In the genomic region with DNA sequence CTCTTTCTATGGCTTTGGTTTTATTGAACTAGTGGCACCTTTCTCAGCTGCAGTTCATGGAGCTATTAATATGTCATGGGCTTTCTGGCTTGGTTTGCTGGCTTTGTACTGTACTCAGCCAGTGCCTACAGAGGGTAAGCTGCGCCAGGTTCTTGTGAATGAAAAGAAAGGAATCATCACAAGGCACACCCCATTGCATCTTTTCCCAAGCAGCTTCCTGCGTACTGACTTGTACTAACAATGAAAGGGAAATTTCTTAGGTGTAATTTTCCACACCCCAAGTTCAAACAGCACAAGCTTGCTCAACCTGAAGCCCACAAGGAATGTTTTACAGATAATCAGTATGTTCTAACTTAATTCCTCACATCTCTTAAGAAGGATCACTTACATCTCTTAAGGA, we compare ENCODE assay signal across 18 cellular contexts.
"Had no signal": no experiment of that assay in that cellular context is flagged by ENCODE, and none has a peak within 500 bp of the region (broad histone marks: within the 10 kb centered on the region; RNA-seq: fewer than 3 reads in every experiment).

No MANE protein-coding gene starts in this region.

- H3K27ac ChIP-seq: adrenal gland, parathyroid adenoma had no signal

- H3K4me3 ChIP-seq: adrenal gland had no signal

- H3K36me3 Mint-ChIP-seq: activated naive CD4-positive, alpha-beta T cell treated with anti-CD3 and anti-CD28 coated beads, Interleukin-2, amount 50 U/mL, for 72 hours; immature natural killer cell; naive thymus-derived CD4-positive, alpha-beta T cell; stimulated activated naive B cell treated with anti-CD40 and anti-IgM and Interleukin-4, amounts not matched to agents 10 μg/mL and 1 μg/mL and 100 μg/mL, for 72 hours had no signal

- H3K9me3 Mint-ChIP-seq: activated CD4-positive, alpha-beta T cell treated with anti-CD3 and anti-CD28 coated beads, Interleukin-2, amount 10 ng/mL, durations not matched to agents 7 days and 5 days; activated naive CD4-positive, alpha-beta T cell treated with anti-CD3 and anti-CD28 coated beads, Interleukin-2, amount 50 U/mL, for 72 hours; activated T-helper 1 cell treated with anti-CD3 and anti-CD28 coated beads, Interleukin-12 subunit alpha, Interleukin-12 subunit beta, Interleukin-2, Interleukin-4 antibody, amounts not matched to agents 30 ng/mL and 10 ng/mL and 1 ng/mL, durations not matched to agents 14 hours and 24 hours and 36 hours; immature natural killer cell had no signal

- FAIRE-seq: astrocyte, endothelial cell of umbilical vein, frontal cortex had no signal

- H3K9me3 ChIP-seq: adrenal gland had no signal

- H3K27me3 Mint-ChIP-seq: activated CD4-positive, alpha-beta T cell treated with anti-CD3 and anti-CD28 coated beads, Interleukin-2, amount 10 ng/mL, durations not matched to agents 7 days and 5 days; stimulated activated naive B cell treated with anti-CD40 and anti-IgM and Interleukin-4, amounts not matched to agents 10 μg/mL and 1 μg/mL and 100 μg/mL, for 72 hours had no signal

- H3K9ac ChIP-seq: parathyroid adenoma had no signal

- H3K36me3 ChIP-seq: adrenal gland had no signal

- H3K27ac Mint-ChIP-seq: activated CD4-positive, alpha-beta T cell treated with anti-CD3 and anti-CD28 coated beads, Interleukin-2, amount 10 ng/mL, durations not matched to agents 7 days and 5 days; activated naive CD4-positive, alpha-beta T cell treated with anti-CD3 and anti-CD28 coated beads, Interleukin-2, amount 50 U/mL, for 72 hours; activated T-helper 1 cell treated with anti-CD3 and anti-CD28 coated beads, Interleukin-12 subunit alpha, Interleukin-12 subunit beta, Interleukin-2, Interleukin-4 antibody, amounts not matched to agents 30 ng/mL and 10 ng/mL and 1 ng/mL, durations not matched to agents 14 hours and 24 hours and 36 hours; immature natural killer cell; naive thymus-derived CD4-positive, alpha-beta T cell; stimulated activated naive B cell treated with anti-CD40 and anti-IgM and Interleukin-4, amounts not matched to agents 10 μg/mL and 1 μg/mL and 100 μg/mL, for 72 hours had no signal

- H2AFZ ChIP-seq: parathyroid adenoma had no signal

- H3K4me1 ChIP-seq: adrenal gland, parathyroid adenoma had no signal

- H3K79me2 ChIP-seq: parathyroid adenoma had no signal

- H3K4me3 Mint-ChIP-seq: activated CD4-positive, alpha-beta T cell treated with anti-CD3 and anti-CD28 coated beads, Interleukin-2, amount 10 ng/mL, durations not matched to agents 7 days and 5 days; activated T-helper 1 cell treated with anti-CD3 and anti-CD28 coated beads, Interleukin-12 subunit alpha, Interleukin-12 subunit beta, Interleukin-2, Interleukin-4 antibody, amounts not matched to agents 30 ng/mL and 10 ng/mL and 1 ng/mL, durations not matched to agents 14 hours and 24 hours and 36 hours; immature natural killer cell; naive thymus-derived CD4-positive, alpha-beta T cell; stimulated activated naive B cell treated with anti-CD40 and anti-IgM and Interleukin-4, amounts not matched to agents 10 μg/mL and 1 μg/mL and 100 μg/mL, for 72 hours had no signal

- ATAC-seq: activated naive CD4-positive, alpha-beta T cell treated with anti-CD3 and anti-CD28 coated beads, Interleukin-2, amount 50 U/mL, for 72 hours; naive thymus-derived CD4-positive, alpha-beta T cell; SK-N-SH treated with all-trans-retinoic acid at 6 μM for 48 hours; stimulated activated naive B cell treated with anti-CD40 and anti-IgM and Interleukin-4, amounts not matched to agents 10 μg/mL and 1 μg/mL and 100 μg/mL, for 72 hours had no signal

- H3K27me3 ChIP-seq: adrenal gland had no signal

- DNase-seq: activated CD4-positive, alpha-beta T cell treated with anti-CD3 and anti-CD28 coated beads, Interleukin-2, amount 10 ng/mL, durations not matched to agents 7 days and 5 days; activated gamma-delta T cell treated with Interleukin-2 at 50 U/mL for 16 hours; adrenal gland; effector CD8-positive, alpha-beta T cell; head of caudate nucleus; immature natural killer cell; naive thymus-derived CD4-positive, alpha-beta T cell; retina; SIG-M5; stimulated activated naive B cell treated with anti-CD40 and anti-IgM and Interleukin-4, amounts not matched to agents 10 μg/mL and 1 μg/mL and 100 μg/mL, for 72 hours; T1000 had no signal

- H3K4me1 Mint-ChIP-seq: activated CD4-positive, alpha-beta T cell treated with anti-CD3 and anti-CD28 coated beads, Interleukin-2, amount 10 ng/mL, durations not matched to agents 7 days and 5 days; immature natural killer cell had no signal
